Comparison of ENCODE assay signal across 12 cellular contexts in the genomic region with DNA sequence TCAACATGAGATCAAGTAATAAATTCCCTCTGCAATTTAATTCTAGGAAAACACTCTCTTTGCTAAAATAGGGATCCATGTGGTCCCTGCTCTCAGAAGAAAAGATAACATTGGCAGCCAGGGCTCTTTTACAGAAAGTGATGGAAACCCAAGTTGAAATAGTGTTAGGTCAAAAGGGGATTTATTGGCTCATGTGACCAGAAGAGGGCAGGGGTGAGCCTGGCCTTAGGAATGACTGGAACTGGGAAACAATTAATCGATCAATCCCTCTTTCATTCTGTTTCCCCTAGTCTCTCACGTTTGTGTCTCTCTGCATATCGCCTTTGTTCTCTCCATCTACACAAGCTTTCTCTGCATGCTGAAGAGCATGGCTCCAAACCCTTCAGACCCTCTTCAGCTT. TPM values are rescaled to one million over a fixed set of nuclear protein-coding genes. Genes with fewer than 3 reads are reported as not detected.
DNase-seq lines count a peak whose midpoint lies in the region; ATAC-seq and TF ChIP-seq lines count a peak whose summit lies in the region.
"Had no signal": no experiment of that assay in that cellular context is flagged by ENCODE, and none has a peak within 500 bp of the region (broad histone marks: within the 10 kb centered on the region; RNA-seq: fewer than 3 reads in every experiment).

No MANE protein-coding gene starts in this region.

- H3K4me1 ChIP-seq in PC-3 (ENCODE audit: insufficient read depth, low read length), result 0 out of 2 replicates have a peak, but pooled peaks cover 3% of the 10 kb centered on the region

- ATAC-seq in PC-3, result no peak
- no peak for ATAC-seq in HG02884 (IDR thresholded peaks at IDR 0.05; ENCODE audit: unreplicated experiment)
- ATAC-seq: CD8-positive, alpha-beta T cell had no signal

- H3K27ac ChIP-seq in 22Rv1 (no peak overlapping the region), PC-3 (ENCODE audit: low read length) (no peak overlapping the region)

- no peaks in the 10 kb centered on the region for H3K79me2 ChIP-seq in PC-3 (ENCODE audit: low read length)

- no peak overlapping the region for H3K4me2 ChIP-seq in PC-3 (ENCODE audit: low read length)

- CTCF ChIA-PET in PC-3 (lab: Charles Lee), result no interaction called here

- no peaks in the 10 kb centered on the region for H3K27me3 ChIP-seq in PC-3 (ENCODE audit: low read length)

- no peaks in the 10 kb centered on the region for H4K20me1 ChIP-seq in PC-3 (ENCODE audit: low read length)

- POLR2A ChIA-PET in PC-3 (lab: Charles Lee; ENCODE audit: unreplicated experiment), result no interaction called here

- no peaks in the 10 kb centered on the region for H3K9me2 ChIP-seq in PC-3 (replicated peaks; ENCODE audit: low read length)

- no peak overlapping the region for H3K9ac ChIP-seq in PC-3 (ENCODE audit: low read length)

- no peak overlapping the region for H3K4me3 ChIP-seq in PC-3 (ENCODE audit: low read length)
- H3K4me3 ChIP-seq in fibroblast of villous mesenchyme (ENCODE audit: low read depth, low read length), result no peak overlapping the region

- no peaks in the 10 kb centered on the region for H3K36me3 ChIP-seq in PC-3 (ENCODE audit: low read depth, low read length)

- no TSS peak for BruUV-seq in PC-3 (replicated peaks; lab: Mats Ljungman, UMichigan)

- intact Hi-C loops in PC-3 (cut with micrococcal nuclease), result no loop called here

- TF ChIP-seq CTCF in 22Rv1 (IDR thresholded peaks at IDR 0.05) (peak; percentile 74), GM10266 (IDR thresholded peaks at IDR 0.05; ENCODE audit: control insufficient read depth, insufficient read depth, low read depth, missing control alignments) (peak; percentile 38), PC-3 (conservative IDR thresholded peaks at IDR 0.05; ENCODE audit: low read depth, low read length) (peak; percentile 41; the same call in 1 of the 2 replicates), fibroblast of villous mesenchyme (IDR thresholded peaks at IDR 0.05; ENCODE audit: insufficient read depth, low read depth, low read length) (peak; percentile 20)

- H3K9me3 ChIP-seq in PC-3 (ENCODE audit: low read length), result no peaks in the 10 kb centered on the region

- no peak overlapping the region for H2AFZ ChIP-seq in PC-3 (ENCODE audit: low read length)

- no peaks in the 10 kb centered on the region for H3F3A ChIP-seq in PC-3 (ENCODE audit: low read length, unreplicated experiment)

- DNase-seq in GM10266 (ENCODE audit: extremely low spot score) (no peak), PC-3 (no peak), fibroblast of villous mesenchyme (ENCODE audit: low read depth) (no peak), AML-193 (lab: John Stamatoyannopoulos, UW) (no peak), occipital lobe (lab: John Stamatoyannopoulos, UW) (no peak), NCI-H2081 (lab: John Stamatoyannopoulos, UW) (no peak)
- DNase-seq: activated T-cell treated with anti-CD3 and anti-CD28 coated beads, Interleukin-2, amount 50 U/mL, for 24 hours; CD8-positive, alpha-beta T cell; stimulated activated CD4-positive, alpha-beta T cell treated with anti-CD3 and anti-CD28 coated beads, Interleukin-2, amount 100 ng/mL, for 24 hours; T-helper 9 cell had no signal

RNA-seq across cellular contexts. Expression of gene ALDH1B1, which starts 58.3 kb away (rescaled TPM):
- 28.6 and 29.0 TPM in 2 replicates for total RNA-seq in PC-3 (2014; rRNA removed)
- total RNA-seq in fibroblast of villous mesenchyme, result 66.0 and 74.3 TPM in 2 replicates
- total RNA-seq in occipital lobe, result 11.9 TPM

Comparison
In these comparisons a context has a peak if more than half of its experiments do, and no peak if none do; other contexts are left out.
1. CTCF ChIP-seq: peak in every context shown above with its lines; median percentile 74 in 22Rv1; 41 in PC-3; 38 in GM10266; 20 in fibroblast of villous mesenchyme.